1 cellular context compared by ENCODE assay signal in the genomic region with DNA sequence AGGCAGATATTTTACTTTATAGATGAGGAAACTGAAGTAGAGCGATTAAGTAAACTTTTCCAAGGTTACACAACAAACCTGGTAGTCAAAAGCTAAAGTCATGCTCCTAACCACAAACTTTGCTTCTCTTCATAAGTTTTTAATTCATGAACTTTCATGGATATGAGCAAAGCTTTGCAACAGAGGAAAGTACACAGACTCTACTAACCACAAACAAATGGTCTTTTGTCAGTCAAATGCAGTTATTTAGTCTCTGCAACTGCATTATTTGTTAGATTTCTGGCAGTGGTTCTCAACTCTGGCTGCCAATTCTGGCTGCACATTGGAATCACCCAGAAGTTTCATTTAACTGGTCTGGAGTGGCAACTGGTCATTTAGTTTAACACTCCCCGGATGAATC.
TF ChIP-seq lines count a peak whose summit lies in the region.

No MANE protein-coding gene starts in this region.

TF ChIP-seq in WTC11, 78 proteins besides CTCF, POLR2A, EP300 and RAD21 (continued from another document):
- TF ChIP-seq ZBTB21 (CRISPR knock-in tag; IDR thresholded peaks at IDR 0.05; ENCODE audit: borderline replicate concordance) (no peak), RELA (CRISPR knock-in tag; IDR thresholded peaks at IDR 0.05; ENCODE audit: borderline replicate concordance) (no peak), ZSCAN18 (CRISPR knock-in tag; IDR thresholded peaks at IDR 0.05) (no peak), ERG (CRISPR knock-in tag; IDR thresholded peaks at IDR 0.05) (no peak), NFE2L1 (CRISPR knock-in tag; IDR thresholded peaks at IDR 0.05) (no peak), ZNF138 (CRISPR knock-in tag; conservative IDR thresholded peaks at IDR 0.05) (no peak)
- TF ChIP-seq, protein P1, sequence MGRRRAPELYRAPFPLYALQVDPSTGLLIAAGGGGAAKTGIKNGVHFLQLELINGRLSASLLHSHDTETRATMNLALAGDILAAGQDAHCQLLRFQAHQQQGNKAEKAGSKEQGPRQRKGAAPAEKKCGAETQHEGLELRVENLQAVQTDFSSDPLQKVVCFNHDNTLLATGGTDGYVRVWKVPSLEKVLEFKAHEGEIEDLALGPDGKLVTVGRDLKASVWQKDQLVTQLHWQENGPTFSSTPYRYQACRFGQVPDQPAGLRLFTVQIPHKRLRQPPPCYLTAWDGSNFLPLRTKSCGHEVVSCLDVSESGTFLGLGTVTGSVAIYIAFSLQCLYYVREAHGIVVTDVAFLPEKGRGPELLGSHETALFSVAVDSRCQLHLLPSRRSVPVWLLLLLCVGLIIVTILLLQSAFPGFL (CRISPR knock-in tag; IDR thresholded peaks at IDR 0.05; ENCODE audit: borderline replicate concordance) = no peak
